ENCODE assay signal across 1 cellular context in genomic region chr9:77927265-77927664, GRCh38.
TF ChIP-seq lines count a peak whose summit lies in the region.

No MANE protein-coding gene starts in this region.

TF ChIP-seq in K562, 482 proteins besides CTCF, POLR2A, EP300 and RAD21 (continued from another document):
- TF ChIP-seq MGA (IDR thresholded peaks at IDR 0.05) (no peak), FOXK1 (CRISPR knock-in tag; IDR thresholded peaks at IDR 0.05; ENCODE audit: borderline replicate concordance) (no peak), CAMTA2 (CRISPR knock-in tag; conservative IDR thresholded peaks at IDR 0.05) (no peak), SMAD2 (IDR thresholded peaks at IDR 0.05; ENCODE audit: low read depth, low read length) (no peak)
